11 cellular contexts compared by ENCODE assay signal in genomic region chr2:177251165-177251542, GRCh38. TPM values are rescaled to one million over a fixed set of nuclear protein-coding genes. Genes with fewer than 3 reads are reported as not detected.
DNase-seq lines count a peak whose midpoint lies in the region; ATAC-seq, FAIRE-seq and TF ChIP-seq lines count a peak whose summit lies in the region.
"Had no signal": no experiment of that assay in that cellular context is flagged by ENCODE, and none has a peak within 500 bp of the region (broad histone marks: within the 10 kb centered on the region; RNA-seq: fewer than 3 reads in every experiment).

No MANE protein-coding gene starts in this region.

- no TSS peak for BruUV-seq in HepG2 (replicated peaks; lab: Mats Ljungman, UMichigan)

- no peak overlapping the region for H3K4me3 ChIP-seq in HL-60 (replicated peaks; ENCODE audit: insufficient read depth, low read length)
- no peak overlapping the region for H3K4me3 ChIP-seq in HepG2 (replicated peaks in 1 of 3; ENCODE audit: insufficient read depth in 1 of 3, low read depth in 2 of 3, low read length in 3 of 3)

- CTCF ChIA-PET in HepG2 (lab: Yijun Ruan, JAX; ENCODE audit: low intra/inter-chr PET ratio, low total read pairs): no interaction called here

- POLR2A ChIA-PET in HepG2 (lab: Yijun Ruan, JAX): interaction anchor here (0.8 to 8.5 kb wide), 4 partner anchors 10 to 39 kb away, joined by 3 to 96 read pairs (median 4); partner anchors contain the start of genes HNRNPA3 and NFE2L2

- H3K27ac ChIP-seq in HL-60 (replicated peaks): peak overlapping the region; percentile 15
- peak overlapping the region; percentile 50 for H3K27ac ChIP-seq in HepG2 (ENCODE audit: extremely low read length, insufficient read depth, low read length)
- H3K27ac ChIP-seq: KMS-11 had no signal

- TF ChIP-seq RAD21 in HepG2 (CRISPR knock-in tag; IDR thresholded peaks at IDR 0.05): no peak

- no peak for FAIRE-seq in HepG2 (lab: Jason Lieb, UNC)

- ATAC-seq in activated T-helper 17 cell treated with anti-CD3 and anti-CD28 coated beads, Interleukin-2, amount 50 U/mL, for 72 hours (replicated peaks): no peak
- no peak for ATAC-seq in HepG2
- ATAC-seq in stimulated activated naive B cell treated with anti-CD40 and anti-IgM and Interleukin-4, amounts not matched to agents 10 μg/mL and 1 μg/mL and 100 μg/mL, for 72 hours (replicated peaks): no peak

- peak overlapping the region; percentile 62 for H3K27ac Mint-ChIP-seq in activated T-helper 17 cell treated with anti-CD3 and anti-CD28 coated beads, Interleukin-2, amount 50 U/mL, for 72 hours
- H3K27ac Mint-ChIP-seq in stimulated activated naive B cell treated with anti-CD40 and anti-IgM and Interleukin-4, amounts not matched to agents 10 μg/mL and 1 μg/mL and 100 μg/mL, for 72 hours: peak overlapping the region; percentile 88

- H3K36me3 ChIP-seq in HepG2 (replicated peaks in 1 of 2; ENCODE audit: control insufficient read depth in 1 of 2, insufficient read depth in 2 of 2, low read length in 2 of 2): peaks cover 16 to 58% of the 10 kb centered on the region in 2 experiments

- H3K4me1 Mint-ChIP-seq in activated T-helper 17 cell treated with anti-CD3 and anti-CD28 coated beads, Interleukin-2, amount 50 U/mL, for 72 hours: peaks cover 47% of the 10 kb centered on the region
- peaks cover 33 to 81% of the 10 kb centered on the region in 2 donors for H3K4me1 Mint-ChIP-seq in stimulated activated naive B cell treated with anti-CD40 and anti-IgM and Interleukin-4, amounts not matched to agents 10 μg/mL and 1 μg/mL and 100 μg/mL, for 72 hours

- H3K27me3 ChIP-seq in HL-60 (ENCODE audit: insufficient read depth, poor library complexity, severe bottlenecking): no peaks in the 10 kb centered on the region
- H3K27me3 ChIP-seq in HepG2 (ENCODE audit: control insufficient read depth in 1 of 2, insufficient read depth in 2 of 2, low read length in 2 of 2): no peaks in the 10 kb centered on the region

- H3K4me3 Mint-ChIP-seq in activated T-helper 17 cell treated with anti-CD3 and anti-CD28 coated beads, Interleukin-2, amount 50 U/mL, for 72 hours: peak overlapping the region; percentile 57
- H3K4me3 Mint-ChIP-seq in stimulated activated naive B cell treated with anti-CD40 and anti-IgM and Interleukin-4, amounts not matched to agents 10 μg/mL and 1 μg/mL and 100 μg/mL, for 72 hours: peak overlapping the region; percentile 21 to 29

- H3K27me3 Mint-ChIP-seq in activated T-helper 17 cell treated with anti-CD3 and anti-CD28 coated beads, Interleukin-2, amount 50 U/mL, for 72 hours: no peaks in the 10 kb centered on the region
- no peaks in the 10 kb centered on the region for H3K27me3 Mint-ChIP-seq in stimulated activated naive B cell treated with anti-CD40 and anti-IgM and Interleukin-4, amounts not matched to agents 10 μg/mL and 1 μg/mL and 100 μg/mL, for 72 hours

- H3K4me1 ChIP-seq in HepG2 (ENCODE audit: insufficient read depth, low read length): peaks cover 94% of the 10 kb centered on the region

- intact Hi-C loops in HepG2 (cut with micrococcal nuclease; ENCODE audit: unreplicated experiment): no loop called here

- no peak overlapping the region for H2AFZ ChIP-seq in HepG2 (ENCODE audit: low read length)

- DNase-seq in HL-60 (ENCODE audit: low read depth in 1 of 2, low spot score in 1 of 2): no peak
- DNase-seq in HepG2 (ENCODE audit: low spot score): no peak
- DNase-seq in stimulated activated naive B cell treated with anti-CD40 and anti-IgM and Interleukin-4, amounts not matched to agents 10 μg/mL and 1 μg/mL and 100 μg/mL, for 72 hours: no peak
- DNase-seq in HPDE6-E6E7 (ENCODE audit: extremely low spot score): no peak
- no peak for DNase-seq in SKM-1 treated with dmso at 0.1 percent for 144 hours (lab: John Stamatoyannopoulos, UW; ENCODE audit: unreplicated experiment)
- no peak for DNase-seq in hippocampal formation (lab: John Stamatoyannopoulos, UW)
- DNase-seq: NCI-H510A treated with DMSO at 0.1 percent for 48 hours; stimulated activated CD4-positive, alpha-beta T cell treated with anti-CD3 and anti-CD28 coated beads, Interleukin-4, amount 100 ng/mL, for 24 hours; T-helper 9 cell had no signal

- H3K4me2 ChIP-seq in HepG2 (ENCODE audit: low read depth, low read length): no peak overlapping the region
- H3K4me2 ChIP-seq: KMS-11 had no signal

- no peak for TF ChIP-seq EP300 in HepG2 (IDR thresholded peaks at IDR 0.05; ENCODE audit: low read depth in 2 of 2, low read length in 2 of 2)
- no peak for TF ChIP-seq EP300 in HepG2 (CRISPR knock-in tag; IDR thresholded peaks at IDR 0.05; ENCODE audit: borderline replicate concordance)

- peaks cover 63% of the 10 kb centered on the region for H3K36me3 Mint-ChIP-seq in activated T-helper 17 cell treated with anti-CD3 and anti-CD28 coated beads, Interleukin-2, amount 50 U/mL, for 72 hours (ENCODE audit: low read depth)
- H3K36me3 Mint-ChIP-seq in stimulated activated naive B cell treated with anti-CD40 and anti-IgM and Interleukin-4, amounts not matched to agents 10 μg/mL and 1 μg/mL and 100 μg/mL, for 72 hours: peaks cover 24 to 36% of the 10 kb centered on the region in 2 donors

- WGBS in HepG2 (ENCODE audit: low lambda C conversion rate): 89% methylated on average over 3 of the region's 3 CpGs

- peaks cover 100% of the 10 kb centered on the region for H4K20me1 ChIP-seq in HepG2 (ENCODE audit: insufficient read depth, low read length)

- TF ChIP-seq CTCF in HL-60 (IDR thresholded peaks at IDR 0.05; ENCODE audit: insufficient read depth, low read length) (no peak), HepG2 (CRISPR knock-in tag; IDR thresholded peaks at IDR 0.05) (no peak)

- no peak for TF ChIP-seq POLR2A in HepG2 (IDR thresholded peaks at IDR 0.05; ENCODE audit: insufficient read depth in 1 of 2, low read depth in 2 of 2, low read length in 2 of 2)

- peaks cover 99% of the 10 kb centered on the region for H3K79me2 ChIP-seq in HepG2 (ENCODE audit: insufficient read depth, low read length)

- H3K9me3 Mint-ChIP-seq in activated T-helper 17 cell treated with anti-CD3 and anti-CD28 coated beads, Interleukin-2, amount 50 U/mL, for 72 hours: no peaks in the 10 kb centered on the region
- H3K9me3 Mint-ChIP-seq in stimulated activated naive B cell treated with anti-CD40 and anti-IgM and Interleukin-4, amounts not matched to agents 10 μg/mL and 1 μg/mL and 100 μg/mL, for 72 hours: peaks cover 0 to 3% of the 10 kb centered on the region in 2 donors

- in situ Hi-C loops in HepG2 (cut with HindIII; ENCODE audit: extremely low pct_ligation_motif_present, low pct_unique_long_range_greater_than_20kb): no loop called here

- H3K9me3 ChIP-seq in HepG2 (ENCODE audit: low read length): no peaks in the 10 kb centered on the region

- H3K9ac ChIP-seq in HepG2 (ENCODE audit: insufficient read depth, low read depth, low read length): no peak overlapping the region
- H3K9ac ChIP-seq: KMS-11 had no signal

RNA-seq across cellular contexts. Expression of gene NFE2L2, which starts 13.4 kb away (rescaled TPM):
- 10 to 100 TPM; 39.3 to 49.4 TPM for total RNA-seq in activated T-helper 17 cell treated with anti-CD3 and anti-CD28 coated beads, Interleukin-2, amount 50 U/mL, for 72 hours
- total RNA-seq in HepG2 (2016; rRNA removed; fragmentation: Illumina TruSeq; extraction: Trizol): 84.6 and 136 TPM in 2 replicates
- total RNA-seq in HepG2 (2016; cell fraction: cytosol; rRNA removed; fragmentation: Illumina TruSeq; extraction: Trizol; ENCODE audit: low read depth): 93.0 and 99.3 TPM in 2 replicates
- 80.6 and 139 TPM in 2 replicates for total RNA-seq in HepG2 (2016; cell fraction: insoluble cytoplasmic fraction; rRNA removed; fragmentation: Illumina TruSeq; extraction: Trizol)
- 85.8 and 94.3 TPM in 2 replicates for total RNA-seq in HepG2 (2016; cell fraction: membrane; rRNA removed; fragmentation: Illumina TruSeq; extraction: Trizol)
- total RNA-seq in HepG2 (2016; cell fraction: nucleus; rRNA removed; fragmentation: Illumina TruSeq; extraction: Trizol): 92.5 and 95.6 TPM in 2 replicates
- polyA plus RNA-seq in HepG2 (2011; rRNA removed): 138 and 215 TPM in 2 replicates
- 94.2 and 119 TPM in 2 replicates for polyA plus RNA-seq in HepG2 (2011; cell fraction: cytosol; rRNA removed)
- polyA plus RNA-seq in HepG2 (2011; cell fraction: nucleus; rRNA removed): 66.9 and 70.1 TPM in 2 replicates
- polyA plus RNA-seq in HepG2 (2012): 104 and 115 TPM in 2 replicates
- polyA plus RNA-seq in HepG2 (2016; cell fraction: cytosol; fragmentation: Illumina TruSeq; extraction: Trizol; ENCODE audit: low read depth): 17.6 and 20.3 TPM in 2 replicates
- polyA plus RNA-seq in HepG2 (2016; cell fraction: insoluble cytoplasmic fraction; fragmentation: Illumina TruSeq; extraction: Trizol; ENCODE audit: low read depth): 211 and 217 TPM in 2 replicates
- 41.9 and 49.1 TPM in 2 replicates for polyA plus RNA-seq in HepG2 (2016; cell fraction: membrane; fragmentation: Illumina TruSeq; extraction: Trizol; ENCODE audit: low read depth)
- 168 and 175 TPM in 2 replicates for polyA plus RNA-seq in HepG2 (2016; cell fraction: nucleus; fragmentation: Illumina TruSeq; extraction: Trizol; ENCODE audit: insufficient read depth, low read depth)
- polyA minus RNA-seq in HepG2 (2011; rRNA and poly(A)+ RNA removed; ENCODE audit: low replicate concordance): 157 and 264 TPM in 2 replicates
- 128 and 137 TPM in 2 replicates for polyA minus RNA-seq in HepG2 (2011; cell fraction: cytosol; rRNA and poly(A)+ RNA removed)
- polyA minus RNA-seq in HepG2 (2011; cell fraction: nucleus; rRNA and poly(A)+ RNA removed): 140 and 141 TPM in 2 replicates

RNA-seq across cellular contexts. Expression of gene HNRNPA3, which starts 38.6 kb away (rescaled TPM):
- total RNA-seq in activated T-helper 17 cell treated with anti-CD3 and anti-CD28 coated beads, Interleukin-2, amount 50 U/mL, for 72 hours: 100 to 1,000 TPM; 120 to 260 TPM
- total RNA-seq in HepG2 (2016; rRNA removed; fragmentation: Illumina TruSeq; extraction: Trizol): 97.7 and 164 TPM in 2 replicates
- 14.2 and 15.3 TPM in 2 replicates for total RNA-seq in HepG2 (2016; cell fraction: cytosol; rRNA removed; fragmentation: Illumina TruSeq; extraction: Trizol; ENCODE audit: low read depth)
- total RNA-seq in HepG2 (2016; cell fraction: insoluble cytoplasmic fraction; rRNA removed; fragmentation: Illumina TruSeq; extraction: Trizol): 105 and 171 TPM in 2 replicates
- 84.7 and 87.9 TPM in 2 replicates for total RNA-seq in HepG2 (2016; cell fraction: membrane; rRNA removed; fragmentation: Illumina TruSeq; extraction: Trizol)
- total RNA-seq in HepG2 (2016; cell fraction: nucleus; rRNA removed; fragmentation: Illumina TruSeq; extraction: Trizol): 152 and 163 TPM in 2 replicates
- polyA plus RNA-seq in HepG2 (2011; rRNA removed): 52.3 and 73.3 TPM in 2 replicates
- polyA plus RNA-seq in HepG2 (2011; cell fraction: cytosol; rRNA removed): 28.9 and 35.7 TPM in 2 replicates
- 80.5 and 102 TPM in 2 replicates for polyA plus RNA-seq in HepG2 (2011; cell fraction: nucleus; rRNA removed)
- 166 and 486 TPM in 2 replicates for polyA plus RNA-seq in HepG2 (2012)
- polyA plus RNA-seq in HepG2 (2016; cell fraction: cytosol; fragmentation: Illumina TruSeq; extraction: Trizol; ENCODE audit: low read depth): 36.5 and 45.0 TPM in 2 replicates
- 1,088 and 1,120 TPM in 2 replicates for polyA plus RNA-seq in HepG2 (2016; cell fraction: insoluble cytoplasmic fraction; fragmentation: Illumina TruSeq; extraction: Trizol; ENCODE audit: low read depth)
- 139 and 151 TPM in 2 replicates for polyA plus RNA-seq in HepG2 (2016; cell fraction: membrane; fragmentation: Illumina TruSeq; extraction: Trizol; ENCODE audit: low read depth)
- 525 and 575 TPM in 2 replicates for polyA plus RNA-seq in HepG2 (2016; cell fraction: nucleus; fragmentation: Illumina TruSeq; extraction: Trizol; ENCODE audit: insufficient read depth, low read depth)
- 11.2 and 12.3 TPM in 2 replicates for polyA minus RNA-seq in HepG2 (2011; rRNA and poly(A)+ RNA removed; ENCODE audit: low replicate concordance)
- polyA minus RNA-seq in HepG2 (2011; cell fraction: cytosol; rRNA and poly(A)+ RNA removed): 34.8 and 38.9 TPM in 2 replicates
- 205 and 222 TPM in 2 replicates for polyA minus RNA-seq in HepG2 (2011; cell fraction: nucleus; rRNA and poly(A)+ RNA removed)
